ENCODE assay signal across 1 cellular context in the genomic region with DNA sequence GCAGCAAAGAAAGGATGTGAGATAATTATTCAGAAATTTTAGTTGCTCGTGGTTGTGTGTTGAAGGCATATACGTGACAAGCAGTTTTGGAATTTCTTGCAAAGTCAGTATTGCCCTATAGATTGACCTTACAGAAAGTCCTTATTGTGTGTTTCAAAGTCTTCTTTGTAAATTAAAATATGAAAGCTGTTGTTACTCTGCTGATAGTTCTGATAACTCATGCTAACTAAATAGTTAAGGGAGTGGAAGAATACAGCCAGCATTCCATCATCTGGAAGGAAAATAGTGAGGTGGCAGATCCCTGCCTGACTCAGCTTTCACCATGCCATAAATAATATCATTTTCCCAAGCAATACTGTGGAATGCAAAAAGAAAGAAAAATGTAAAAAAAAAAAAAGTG.
A peak's percentile ranks its signal among the peaks of the same experiment; 100 is the strongest.
TF ChIP-seq lines count a peak whose summit lies in the region.

No MANE protein-coding gene starts in this region.

TF ChIP-seq in SK-N-SH, 30 proteins besides CTCF, POLR2A, EP300 and RAD21 (continued from another document):
- TF ChIP-seq, protein P1, sequence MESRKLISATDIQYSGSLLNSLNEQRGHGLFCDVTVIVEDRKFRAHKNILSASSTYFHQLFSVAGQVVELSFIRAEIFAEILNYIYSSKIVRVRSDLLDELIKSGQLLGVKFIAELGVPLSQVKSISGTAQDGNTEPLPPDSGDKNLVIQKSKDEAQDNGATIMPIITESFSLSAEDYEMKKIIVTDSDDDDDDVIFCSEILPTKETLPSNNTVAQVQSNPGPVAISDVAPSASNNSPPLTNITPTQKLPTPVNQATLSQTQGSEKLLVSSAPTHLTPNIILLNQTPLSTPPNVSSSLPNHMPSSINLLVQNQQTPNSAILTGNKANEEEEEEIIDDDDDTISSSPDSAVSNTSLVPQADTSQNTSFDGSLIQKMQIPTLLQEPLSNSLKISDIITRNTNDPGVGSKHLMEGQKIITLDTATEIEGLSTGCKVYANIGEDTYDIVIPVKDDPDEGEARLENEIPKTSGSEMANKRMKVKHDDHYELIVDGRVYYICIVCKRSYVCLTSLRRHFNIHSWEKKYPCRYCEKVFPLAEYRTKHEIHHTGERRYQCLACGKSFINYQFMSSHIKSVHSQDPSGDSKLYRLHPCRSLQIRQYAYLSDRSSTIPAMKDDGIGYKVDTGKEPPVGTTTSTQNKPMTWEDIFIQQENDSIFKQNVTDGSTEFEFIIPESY (IDR thresholded peaks at IDR 0.05; ENCODE audit: borderline replicate concordance, low read depth) = no peak
- TF ChIP-seq GABPA (IDR thresholded peaks at IDR 0.05; ENCODE audit: low read depth) (no peak), TAF1 (IDR thresholded peaks at IDR 0.05; ENCODE audit: borderline replicate concordance, low read depth, low read length) (no peak), MXI1 (IDR thresholded peaks at IDR 0.05; ENCODE audit: low read depth, low read length) (no peak), MEF2A (IDR thresholded peaks at IDR 0.05; ENCODE audit: borderline replicate concordance, low read depth) (no peak), EZH2phosphoT487 (IDR thresholded peaks at IDR 0.05; ENCODE audit: borderline replicate concordance, low read depth) (no peak), JUND (IDR thresholded peaks at IDR 0.05) (peak; percentile 84), CHD2 (IDR thresholded peaks at IDR 0.05; ENCODE audit: low read length, partially characterized antibody) (no peak), SIN3A (IDR thresholded peaks at IDR 0.05; ENCODE audit: borderline replicate concordance, low read depth, low read length) (no peak), FOXM1 (IDR thresholded peaks at IDR 0.05; ENCODE audit: low read depth) (no peak)
- TF ChIP-seq, protein P2, sequence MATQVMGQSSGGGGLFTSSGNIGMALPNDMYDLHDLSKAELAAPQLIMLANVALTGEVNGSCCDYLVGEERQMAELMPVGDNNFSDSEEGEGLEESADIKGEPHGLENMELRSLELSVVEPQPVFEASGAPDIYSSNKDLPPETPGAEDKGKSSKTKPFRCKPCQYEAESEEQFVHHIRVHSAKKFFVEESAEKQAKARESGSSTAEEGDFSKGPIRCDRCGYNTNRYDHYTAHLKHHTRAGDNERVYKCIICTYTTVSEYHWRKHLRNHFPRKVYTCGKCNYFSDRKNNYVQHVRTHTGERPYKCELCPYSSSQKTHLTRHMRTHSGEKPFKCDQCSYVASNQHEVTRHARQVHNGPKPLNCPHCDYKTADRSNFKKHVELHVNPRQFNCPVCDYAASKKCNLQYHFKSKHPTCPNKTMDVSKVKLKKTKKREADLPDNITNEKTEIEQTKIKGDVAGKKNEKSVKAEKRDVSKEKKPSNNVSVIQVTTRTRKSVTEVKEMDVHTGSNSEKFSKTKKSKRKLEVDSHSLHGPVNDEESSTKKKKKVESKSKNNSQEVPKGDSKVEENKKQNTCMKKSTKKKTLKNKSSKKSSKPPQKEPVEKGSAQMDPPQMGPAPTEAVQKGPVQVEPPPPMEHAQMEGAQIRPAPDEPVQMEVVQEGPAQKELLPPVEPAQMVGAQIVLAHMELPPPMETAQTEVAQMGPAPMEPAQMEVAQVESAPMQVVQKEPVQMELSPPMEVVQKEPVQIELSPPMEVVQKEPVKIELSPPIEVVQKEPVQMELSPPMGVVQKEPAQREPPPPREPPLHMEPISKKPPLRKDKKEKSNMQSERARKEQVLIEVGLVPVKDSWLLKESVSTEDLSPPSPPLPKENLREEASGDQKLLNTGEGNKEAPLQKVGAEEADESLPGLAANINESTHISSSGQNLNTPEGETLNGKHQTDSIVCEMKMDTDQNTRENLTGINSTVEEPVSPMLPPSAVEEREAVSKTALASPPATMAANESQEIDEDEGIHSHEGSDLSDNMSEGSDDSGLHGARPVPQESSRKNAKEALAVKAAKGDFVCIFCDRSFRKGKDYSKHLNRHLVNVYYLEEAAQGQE (IDR thresholded peaks at IDR 0.05; ENCODE audit: low read depth, low read length) = no peak
- TF ChIP-seq, protein P3, sequence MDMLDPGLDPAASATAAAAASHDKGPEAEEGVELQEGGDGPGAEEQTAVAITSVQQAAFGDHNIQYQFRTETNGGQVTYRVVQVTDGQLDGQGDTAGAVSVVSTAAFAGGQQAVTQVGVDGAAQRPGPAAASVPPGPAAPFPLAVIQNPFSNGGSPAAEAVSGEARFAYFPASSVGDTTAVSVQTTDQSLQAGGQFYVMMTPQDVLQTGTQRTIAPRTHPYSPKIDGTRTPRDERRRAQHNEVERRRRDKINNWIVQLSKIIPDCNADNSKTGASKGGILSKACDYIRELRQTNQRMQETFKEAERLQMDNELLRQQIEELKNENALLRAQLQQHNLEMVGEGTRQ (IDR thresholded peaks at IDR 0.05; ENCODE audit: borderline replicate concordance, low read depth, low read length) = no peak
- TF ChIP-seq, protein P4, sequence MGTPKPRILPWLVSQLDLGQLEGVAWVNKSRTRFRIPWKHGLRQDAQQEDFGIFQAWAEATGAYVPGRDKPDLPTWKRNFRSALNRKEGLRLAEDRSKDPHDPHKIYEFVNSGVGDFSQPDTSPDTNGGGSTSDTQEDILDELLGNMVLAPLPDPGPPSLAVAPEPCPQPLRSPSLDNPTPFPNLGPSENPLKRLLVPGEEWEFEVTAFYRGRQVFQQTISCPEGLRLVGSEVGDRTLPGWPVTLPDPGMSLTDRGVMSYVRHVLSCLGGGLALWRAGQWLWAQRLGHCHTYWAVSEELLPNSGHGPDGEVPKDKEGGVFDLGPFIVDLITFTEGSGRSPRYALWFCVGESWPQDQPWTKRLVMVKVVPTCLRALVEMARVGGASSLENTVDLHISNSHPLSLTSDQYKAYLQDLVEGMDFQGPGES (IDR thresholded peaks at IDR 0.05; ENCODE audit: low read depth, low read length) = no peak
